8 cellular contexts compared by ENCODE assay signal in genomic region chr1:64471218-64471719, GRCh38. TPM values are rescaled to one million over a fixed set of nuclear protein-coding genes. Genes with fewer than 3 reads are reported as not detected.
DNase-seq lines count a peak whose midpoint lies in the region; ATAC-seq and TF ChIP-seq lines count a peak whose summit lies in the region.

No MANE protein-coding gene starts in this region.

- H3F3A ChIP-seq in neural cell (ENCODE audit: insufficient read depth, low read length, poor library complexity, severe bottlenecking) = peaks cover 5% of the 10 kb centered on the region

- peaks cover 42% of the 10 kb centered on the region for H3K27me3 Mint-ChIP-seq in activated CD8-positive, alpha-beta T cell treated with anti-CD3 and anti-CD28 coated beads, Interleukin-2, amount 10 ng/mL, durations not matched to agents 7 days and 5 days (ENCODE audit: low read depth)

- peak overlapping the region; percentile 87 for H3K4me2 ChIP-seq in neural cell (ENCODE audit: low read length)

- H3K4me3 ChIP-seq in fibroblast of the aortic adventitia (ENCODE audit: low read depth, low read length) = peak overlapping the region; percentile 70
- H3K4me3 ChIP-seq in neural cell (ENCODE audit: low read length) = peak overlapping the region; percentile 88

- H2AFZ ChIP-seq in neural cell (ENCODE audit: low read depth, low read length) = peak overlapping the region; percentile 67

- CTCF ChIA-PET in activated CD8-positive, alpha-beta T cell treated with anti-CD3 and anti-CD28 coated beads, Interleukin-2, amount 10 ng/mL, durations not matched to agents 7 days and 5 days (lab: Charles Lee) = no interaction called here

- H3K27me3 ChIP-seq in neural cell (ENCODE audit: insufficient read depth, low read depth, low read length) = no peaks in the 10 kb centered on the region

- H3K9me2 ChIP-seq in neural cell (ENCODE audit: insufficient read depth, low read length) = no peaks in the 10 kb centered on the region

- H3K9me3 Mint-ChIP-seq in activated CD8-positive, alpha-beta T cell treated with anti-CD3 and anti-CD28 coated beads, Interleukin-2, amount 10 ng/mL, durations not matched to agents 7 days and 5 days (ENCODE audit: insufficient read depth) = no peaks in the 10 kb centered on the region

- POLR2A ChIA-PET in activated CD8-positive, alpha-beta T cell treated with anti-CD3 and anti-CD28 coated beads, Interleukin-2, amount 10 ng/mL, durations not matched to agents 7 days and 5 days (lab: Charles Lee) = no interaction called here

- no peaks in the 10 kb centered on the region for H3K9me3 ChIP-seq in neural cell (ENCODE audit: low read length)

- H3K4me1 Mint-ChIP-seq in activated CD8-positive, alpha-beta T cell treated with anti-CD3 and anti-CD28 coated beads, Interleukin-2, amount 10 ng/mL, durations not matched to agents 7 days and 5 days (ENCODE audit: low read depth) = peaks cover 14% of the 10 kb centered on the region

- H3K9ac ChIP-seq in neural cell (ENCODE audit: low read length) = peak overlapping the region; percentile 69

- TF ChIP-seq CTCF in fibroblast of the aortic adventitia (IDR thresholded peaks at IDR 0.05; ENCODE audit: insufficient read depth, low read length) = no peak
- no peak for TF ChIP-seq CTCF in neural cell (IDR thresholded peaks at IDR 0.05; ENCODE audit: poor library complexity, severe bottlenecking)

- H3K27ac ChIP-seq in neural cell (ENCODE audit: low read length) = no peak overlapping the region

- ATAC-seq in activated CD8-positive, alpha-beta T cell treated with anti-CD3 and anti-CD28 coated beads, Interleukin-2, amount 10 ng/mL, durations not matched to agents 7 days and 5 days = peak; percentile 11
- no peak for ATAC-seq in HG03457 (IDR thresholded peaks at IDR 0.05; ENCODE audit: unreplicated experiment)
- no peak for ATAC-seq in GM21367 (IDR thresholded peaks at IDR 0.05; ENCODE audit: unreplicated experiment)

- TF ChIP-seq RAD21 in neural cell (conservative IDR thresholded peaks at IDR 0.05) = no peak

- peak overlapping the region; percentile 76 for H3K4me3 Mint-ChIP-seq in activated CD8-positive, alpha-beta T cell treated with anti-CD3 and anti-CD28 coated beads, Interleukin-2, amount 10 ng/mL, durations not matched to agents 7 days and 5 days

- peak; percentile 1 for DNase-seq in stimulated activated CD4-positive, alpha-beta T cell treated with anti-CD3 and anti-CD28 coated beads, Interleukin-12 subunit alpha, Interleukin-12 subunit beta, amount 100 ng/mL, for 4 hours
- no peak for DNase-seq in stimulated activated CD4-positive, alpha-beta T cell treated with anti-CD3 and anti-CD28 coated beads, Interleukin-1b, Interleukin-23, amount 100 ng/mL, for 48 hours
- DNase-seq in activated CD8-positive, alpha-beta T cell treated with anti-CD3 and anti-CD28 coated beads, Interleukin-2, amount 10 ng/mL, durations not matched to agents 7 days and 5 days = no peak
- DNase-seq in fibroblast of the aortic adventitia (ENCODE audit: low read depth) (peak; percentile 14), SIG-M5 (lab: John Stamatoyannopoulos, UW) (no peak)

- peaks cover 37% of the 10 kb centered on the region for H3K79me2 ChIP-seq in neural cell (replicated peaks; ENCODE audit: insufficient read depth, low read length)

- H3K36me3 ChIP-seq in neural cell (ENCODE audit: insufficient read depth, low read length) = no peaks in the 10 kb centered on the region

- no peaks in the 10 kb centered on the region for H4K20me1 ChIP-seq in neural cell (ENCODE audit: insufficient read depth)

- H3K27ac Mint-ChIP-seq in activated CD8-positive, alpha-beta T cell treated with anti-CD3 and anti-CD28 coated beads, Interleukin-2, amount 10 ng/mL, durations not matched to agents 7 days and 5 days = no peak overlapping the region

- TF ChIP-seq EP300 in neural cell (conservative IDR thresholded peaks at IDR 0.05; ENCODE audit: poor library complexity, severe bottlenecking) = no peak

- no peaks in the 10 kb centered on the region for H3K36me3 Mint-ChIP-seq in activated CD8-positive, alpha-beta T cell treated with anti-CD3 and anti-CD28 coated beads, Interleukin-2, amount 10 ng/mL, durations not matched to agents 7 days and 5 days (ENCODE audit: low read depth)

TF ChIP-seq in neural cell, 6 proteins besides CTCF, POLR2A, EP300 and RAD21:
- TF ChIP-seq SMC3 (conservative IDR thresholded peaks at IDR 0.05; ENCODE audit: poor library complexity) (no peak), POLR2AphosphoS5 (IDR thresholded peaks at IDR 0.05) (no peak), EZH2 (IDR thresholded peaks at IDR 0.05; ENCODE audit: borderline replicate concordance, insufficient read depth, low read length, poor library complexity, severe bottlenecking) (no peak), TAF1 (IDR thresholded peaks at IDR 0.05; ENCODE audit: low read depth) (no peak), MXI1 (conservative IDR thresholded peaks at IDR 0.05; ENCODE audit: poor library complexity, severe bottlenecking) (no peak)
- TF ChIP-seq, protein P1, sequence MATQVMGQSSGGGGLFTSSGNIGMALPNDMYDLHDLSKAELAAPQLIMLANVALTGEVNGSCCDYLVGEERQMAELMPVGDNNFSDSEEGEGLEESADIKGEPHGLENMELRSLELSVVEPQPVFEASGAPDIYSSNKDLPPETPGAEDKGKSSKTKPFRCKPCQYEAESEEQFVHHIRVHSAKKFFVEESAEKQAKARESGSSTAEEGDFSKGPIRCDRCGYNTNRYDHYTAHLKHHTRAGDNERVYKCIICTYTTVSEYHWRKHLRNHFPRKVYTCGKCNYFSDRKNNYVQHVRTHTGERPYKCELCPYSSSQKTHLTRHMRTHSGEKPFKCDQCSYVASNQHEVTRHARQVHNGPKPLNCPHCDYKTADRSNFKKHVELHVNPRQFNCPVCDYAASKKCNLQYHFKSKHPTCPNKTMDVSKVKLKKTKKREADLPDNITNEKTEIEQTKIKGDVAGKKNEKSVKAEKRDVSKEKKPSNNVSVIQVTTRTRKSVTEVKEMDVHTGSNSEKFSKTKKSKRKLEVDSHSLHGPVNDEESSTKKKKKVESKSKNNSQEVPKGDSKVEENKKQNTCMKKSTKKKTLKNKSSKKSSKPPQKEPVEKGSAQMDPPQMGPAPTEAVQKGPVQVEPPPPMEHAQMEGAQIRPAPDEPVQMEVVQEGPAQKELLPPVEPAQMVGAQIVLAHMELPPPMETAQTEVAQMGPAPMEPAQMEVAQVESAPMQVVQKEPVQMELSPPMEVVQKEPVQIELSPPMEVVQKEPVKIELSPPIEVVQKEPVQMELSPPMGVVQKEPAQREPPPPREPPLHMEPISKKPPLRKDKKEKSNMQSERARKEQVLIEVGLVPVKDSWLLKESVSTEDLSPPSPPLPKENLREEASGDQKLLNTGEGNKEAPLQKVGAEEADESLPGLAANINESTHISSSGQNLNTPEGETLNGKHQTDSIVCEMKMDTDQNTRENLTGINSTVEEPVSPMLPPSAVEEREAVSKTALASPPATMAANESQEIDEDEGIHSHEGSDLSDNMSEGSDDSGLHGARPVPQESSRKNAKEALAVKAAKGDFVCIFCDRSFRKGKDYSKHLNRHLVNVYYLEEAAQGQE (IDR thresholded peaks at IDR 0.05; ENCODE audit: borderline replicate concordance) = no peak

RNA-seq across cellular contexts. Expression of gene CACHD1, which starts 1.3 kb away (rescaled TPM):
- total RNA-seq in activated CD8-positive, alpha-beta T cell treated with anti-CD3 and anti-CD28 coated beads, Interleukin-2, amount 10 ng/mL, durations not matched to agents 7 days and 5 days = under 1 TPM; 0.55 to 0.68 TPM
- 7.3 and 11.6 TPM in 2 replicates for total RNA-seq in fibroblast of the aortic adventitia (ENCODE audit: low replicate concordance)
- polyA plus RNA-seq in neural cell = 11.1 and 12.7 TPM in 2 replicates
- 24.8 and 31.3 TPM in 2 replicates for polyA minus RNA-seq in neural cell

Comparison
In these comparisons a context has a peak if more than half of its experiments do, and no peak if none do; other contexts are left out.
1. DNase-seq: peak in stimulated activated CD4-positive, alpha-beta T cell treated with anti-CD3 and anti-CD28 coated beads, Interleukin-12 subunit alpha, Interleukin-12 subunit beta, amount 100 ng/mL, for 4 hours (single experiment) and fibroblast of the aortic adventitia (single experiment); none in stimulated activated CD4-positive, alpha-beta T cell treated with anti-CD3 and anti-CD28 coated beads, Interleukin-1b, Interleukin-23, amount 100 ng/mL, for 48 hours (single experiment), activated CD8-positive, alpha-beta T cell treated with anti-CD3 and anti-CD28 coated beads, Interleukin-2, amount 10 ng/mL, durations not matched to agents 7 days and 5 days (single experiment) and SIG-M5 (single experiment).